ENCODE assay signal across 14 cellular contexts in genomic region chr3:128849776-128850542, GRCh38. TPM values are rescaled to one million over a fixed set of nuclear protein-coding genes. Genes with fewer than 3 reads are reported as not detected.
DNase-seq lines count a peak whose midpoint lies in the region; ATAC-seq and TF ChIP-seq lines count a peak whose summit lies in the region.
"Had no signal": no experiment of that assay in that cellular context is flagged by ENCODE, and none has a peak within 500 bp of the region (broad histone marks: within the 10 kb centered on the region; RNA-seq: fewer than 3 reads in every experiment).

No MANE protein-coding gene starts in this region.

- H3K4me3 ChIP-seq in H7 (ENCODE audit: insufficient read depth, low read depth, low read length) (no peak overlapping the region), fibroblast of the aortic adventitia (ENCODE audit: low read depth, low read length) (no peak overlapping the region), coronary artery (no peak overlapping the region)
- H3K4me3 ChIP-seq: colonic mucosa, skin epidermis had no signal

- H3K36me3 ChIP-seq in H7 (replicated peaks; ENCODE audit: control insufficient read depth, insufficient read depth, low read length): no peaks in the 10 kb centered on the region
- H3K36me3 ChIP-seq: colonic mucosa had no signal

- peak; percentile 39 for ATAC-seq in SK-N-SH treated with all-trans-retinoic acid at 6 μM for 48 hours
- no peak for ATAC-seq in HG02884 (IDR thresholded peaks at IDR 0.05; ENCODE audit: unreplicated experiment)
- ATAC-seq in HG03378 (IDR thresholded peaks at IDR 0.05; ENCODE audit: unreplicated experiment): no peak

- no peak overlapping the region for H3K27ac ChIP-seq in coronary artery
- H3K27ac ChIP-seq: colonic mucosa, skin epidermis had no signal

- H3K27me3 ChIP-seq in H7 (ENCODE audit: control insufficient read depth, insufficient read depth, low read length): no peaks in the 10 kb centered on the region
- H3K27me3 ChIP-seq: colonic mucosa had no signal

- TF ChIP-seq CTCF in fibroblast of the aortic adventitia (IDR thresholded peaks at IDR 0.05; ENCODE audit: insufficient read depth, low read length) (peak; percentile 22), coronary artery (IDR thresholded peaks at IDR 0.05) (no peak)

- DNase-seq in AG20443 (ENCODE audit: low spot score) (peak; percentile 35), H7 (peak; percentile 69), fibroblast of the aortic adventitia (ENCODE audit: low read depth) (peak; percentile 35), coronary artery (ENCODE audit: low spot score) (no peak)
- DNase-seq in activated CD8-positive, alpha-beta memory T cell treated with anti-CD3 and anti-CD28 coated beads, Interleukin-2, amount 50 U/mL, for 4 hours: no peak
- DNase-seq: activated T-cell treated with anti-CD3 and anti-CD28 coated beads, Interleukin-2, amount 50 U/mL, for 1 hour; colonic mucosa; hippocampal formation; NCI-H345; T-helper 1 cell had no signal

TF ChIP-seq in SK-N-SH treated with all-trans-retinoic acid at 6 μM for 48 hours, 23 proteins besides CTCF, POLR2A, EP300 and RAD21:
- TF ChIP-seq TCF4 (CRISPR knock-in tag; IDR thresholded peaks at IDR 0.05; ENCODE audit: borderline replicate concordance) (peak; percentile 32; the same call in 1 of the 2 replicates), GLIS3 (CRISPR knock-in tag; IDR thresholded peaks at IDR 0.05) (no peak)

RNA-seq across cellular contexts. Expression of gene ACAD9, which starts 29.5 kb away (rescaled TPM):
- total RNA-seq in H7 (2014; rRNA removed; shearing (Covaris generic)): 20.1 and 20.4 TPM in 2 replicates
- total RNA-seq in fibroblast of the aortic adventitia (ENCODE audit: low replicate concordance): 40.9 and 46.0 TPM in 2 replicates

Comparison
In these comparisons a context has a peak if more than half of its experiments do, and no peak if none do; other contexts are left out.
1. DNase-seq: peak in AG20443 (single experiment), H7 (single experiment) and fibroblast of the aortic adventitia (single experiment); none in activated CD8-positive, alpha-beta memory T cell treated with anti-CD3 and anti-CD28 coated beads, Interleukin-2, amount 50 U/mL, for 4 hours (single experiment) and coronary artery (single experiment).